Comparison of ENCODE assay signal across 31 cellular contexts in genomic region chr16:68427649-68428303, GRCh38. TPM values are rescaled to one million over a fixed set of nuclear protein-coding genes. Genes with fewer than 3 reads are reported as not detected.
"Had no signal": no experiment of that assay in that cellular context is flagged by ENCODE, and none has a peak within 500 bp of the region (broad histone marks: within the 10 kb centered on the region; RNA-seq: fewer than 3 reads in every experiment).

No MANE protein-coding gene starts in this region.

- H3K27ac ChIP-seq: left ventricle myocardium inferior, neural progenitor cell, neutrophil, parathyroid adenoma, psoas muscle, right atrium auricular region, skin epidermis, stomach, testis, thyroid gland, transverse colon, upper lobe of right lung, uterus had no signal

- H3K36me3 ChIP-seq: left ventricle myocardium inferior, neural progenitor cell, neutrophil, right atrium auricular region, stomach, thyroid gland, transverse colon, upper lobe of right lung, uterus had no signal

- DNase-seq: hippocampal formation; immature natural killer cell; kidney; left ventricle myocardium inferior; mesendoderm; midbrain; naive B cell; natural killer cell; nephron progenitor cell; occipital lobe; psoas muscle; stimulated activated CD4-positive, alpha-beta T cell treated with anti-CD3 and anti-CD28 coated beads, Interleukin-12 subunit alpha, Interleukin-12 subunit beta, amount 100 ng/mL, for 4 hours; stimulated activated CD4-positive, alpha-beta T cell treated with anti-CD3 and anti-CD28 coated beads, Interleukin-15, amount 100 ng/mL, for 24 hours; stimulated activated CD4-positive, alpha-beta T cell treated with anti-CD3 and anti-CD28 coated beads, Interleukin-2, amount 100 ng/mL, for 24 hours; stimulated activated CD4-positive, alpha-beta T cell treated with anti-CD3 and anti-CD28 coated beads, Interleukin-4, amount 100 ng/mL, for 1 hour; stimulated activated naive B cell treated with anti-CD40 and anti-IgM and Interleukin-4, amounts not matched to agents 10 μg/mL and 1 μg/mL and 100 μg/mL, for 72 hours; stimulated activated naive CD8-positive, alpha-beta T cell treated with anti-CD3 and anti-CD28 coated beads, Interleukin-15, Interleukin-2, amounts not matched to agents 100 U/mL and 50 U/mL, for 24 hours; stomach; testis; thyroid gland; transverse colon; upper lobe of right lung; uterus had no signal

- H3K4me3 ChIP-seq: left ventricle myocardium inferior, lung, neural progenitor cell, psoas muscle, right atrium auricular region, skin epidermis, stomach, testis, thyroid gland, transverse colon, upper lobe of right lung, uterus had no signal

- H3K9ac ChIP-seq: neural progenitor cell, parathyroid adenoma had no signal

- H3K4me1 ChIP-seq: left ventricle myocardium inferior, neural progenitor cell, parathyroid adenoma, psoas muscle, right atrium auricular region, stomach, testis, thyroid gland, upper lobe of right lung, uterus had no signal

- H3K9me3 ChIP-seq: left ventricle myocardium inferior, neutrophil, psoas muscle, right atrium auricular region, stomach, testis, thyroid gland, transverse colon, upper lobe of right lung, uterus had no signal

- ATAC-seq: natural killer cell; psoas muscle; sciatic nerve; stimulated activated naive B cell treated with anti-CD40 and anti-IgM and Interleukin-4, amounts not matched to agents 10 μg/mL and 1 μg/mL and 100 μg/mL, for 72 hours; stimulated activated naive CD8-positive, alpha-beta T cell treated with anti-CD3 and anti-CD28 coated beads, Interleukin-15, Interleukin-2, amounts not matched to agents 100 U/mL and 50 U/mL, for 24 hours; upper lobe of right lung had no signal

- H3K27me3 ChIP-seq: neural progenitor cell, neutrophil, right atrium auricular region, stomach, testis, thyroid gland, transverse colon, upper lobe of right lung, uterus had no signal

RNA-seq across cellular contexts. Expression of gene SMPD3, which starts 20.5 kb away (rescaled TPM):
- total RNA-seq: osteocyte had no signal
